Comparison of ENCODE assay signal across 1 cellular context in the genomic region with DNA sequence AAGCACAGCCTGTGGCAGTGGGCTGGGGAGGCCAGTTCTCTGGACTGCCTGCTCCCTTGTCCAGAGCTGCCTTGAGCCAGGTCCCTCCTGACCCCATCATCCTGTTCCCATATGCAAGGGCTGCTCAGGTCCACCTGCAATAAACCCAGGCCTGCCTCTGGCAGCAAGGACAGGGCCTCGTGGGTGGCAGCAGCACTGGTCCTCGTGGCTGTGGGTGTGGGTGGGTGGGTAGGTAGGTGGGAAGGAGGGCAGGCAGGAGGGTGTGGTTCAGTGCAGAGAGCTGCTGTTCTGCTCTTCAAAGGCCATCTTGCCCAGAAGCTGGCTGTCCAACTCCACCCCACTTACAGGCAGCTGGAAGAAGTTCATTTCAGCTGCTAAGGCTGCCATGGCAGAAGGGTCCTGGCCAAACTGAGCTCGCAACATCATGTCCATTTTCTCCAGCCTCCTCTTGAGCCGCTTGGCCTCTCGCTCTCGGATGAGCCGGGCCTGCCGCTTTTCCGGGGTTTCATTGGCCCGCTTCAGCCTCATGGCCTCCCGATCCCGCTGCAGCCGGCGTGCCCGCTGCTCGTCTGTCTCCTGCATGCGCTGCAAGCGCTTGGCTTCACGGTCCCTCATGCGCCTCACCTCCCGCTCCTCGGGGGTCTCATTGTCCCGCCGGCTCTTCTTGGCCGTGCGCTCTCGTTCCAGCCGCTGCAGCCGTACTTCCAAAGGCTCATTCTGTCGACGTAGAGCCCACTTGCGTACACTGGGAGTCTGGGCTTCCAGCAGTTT.
TF ChIP-seq lines count a peak whose summit lies in the region.

No MANE protein-coding gene starts in this region.

TF ChIP-seq in K562, 482 proteins besides CTCF, POLR2A, EP300 and RAD21:
- TF ChIP-seq POLR2G (IDR thresholded peaks at IDR 0.05; ENCODE audit: low read depth, low read length) (0 out of 2 replicates have a peak, but pooled peaks have one; percentile 20), ARID1B (IDR thresholded peaks at IDR 0.05) (no peak), E2F5 (CRISPR knock-in tag; IDR thresholded peaks at IDR 0.05) (no peak), MEIS2 (IDR thresholded peaks at IDR 0.05; ENCODE audit: partially characterized antibody) (no peak)
- TF ChIP-seq, protein P1, sequence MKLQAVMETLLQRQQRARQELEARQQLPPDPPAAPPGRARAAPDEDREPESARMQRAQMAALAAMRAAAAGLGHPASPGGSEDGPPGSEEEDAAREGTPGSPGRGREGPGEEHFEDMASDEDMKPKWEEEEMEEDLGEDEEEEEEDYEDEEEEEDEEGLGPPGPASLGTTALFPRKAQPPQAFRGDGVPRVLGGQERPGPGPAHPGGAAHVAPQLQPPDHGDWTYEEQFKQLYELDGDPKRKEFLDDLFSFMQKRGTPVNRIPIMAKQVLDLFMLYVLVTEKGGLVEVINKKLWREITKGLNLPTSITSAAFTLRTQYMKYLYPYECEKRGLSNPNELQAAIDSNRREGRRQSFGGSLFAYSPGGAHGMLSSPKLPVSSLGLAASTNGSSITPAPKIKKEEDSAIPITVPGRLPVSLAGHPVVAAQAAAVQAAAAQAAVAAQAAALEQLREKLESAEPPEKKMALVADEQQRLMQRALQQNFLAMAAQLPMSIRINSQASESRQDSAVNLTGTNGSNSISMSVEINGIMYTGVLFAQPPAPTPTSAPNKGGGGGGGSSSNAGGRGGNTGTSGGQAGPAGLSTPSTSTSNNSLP (IDR thresholded peaks at IDR 0.05; ENCODE audit: borderline replicate concordance, low read depth, low read length), result no peak
